Comparison of ENCODE assay signal across 21 cellular contexts in genomic region chr6:158569036-158569435, GRCh38. TPM values are rescaled to one million over a fixed set of nuclear protein-coding genes. Genes with fewer than 3 reads are reported as not detected.
DNase-seq lines count a peak whose midpoint lies in the region; ATAC-seq and TF ChIP-seq lines count a peak whose summit lies in the region.
"Had no signal": no experiment of that assay in that cellular context is flagged by ENCODE, and none has a peak within 500 bp of the region (broad histone marks: within the 10 kb centered on the region; RNA-seq: fewer than 3 reads in every experiment).

No MANE protein-coding gene starts in this region.

- H3K4me3 Mint-ChIP-seq in activated naive CD4-positive, alpha-beta T cell treated with anti-CD3 and anti-CD28 coated beads, Interleukin-2, amount 10 ng/mL, durations not matched to agents 7 days and 5 days: no peak overlapping the region
- no peak overlapping the region for H3K4me3 Mint-ChIP-seq in T-helper 17 cell
- H3K4me3 Mint-ChIP-seq in effector memory CD8-positive, alpha-beta T cell: peak overlapping the region; percentile 76 to 82
- H3K4me3 Mint-ChIP-seq in stimulated activated effector memory CD8-positive, alpha-beta T cell treated with anti-CD3 and anti-CD28 coated beads, Interleukin-12 subunit alpha, Interleukin-12 subunit beta, amount 100 ng/mL, for 72 hours: peak overlapping the region; percentile 64
- H3K4me3 Mint-ChIP-seq: activated B cell treated with CpG ODN at 0.5 μM for 24 hours, nephron had no signal

- H3K36me3 ChIP-seq in right atrium auricular region: no peaks in the 10 kb centered on the region
- H3K36me3 ChIP-seq: vagina had no signal

- peaks cover 0 to 9% of the 10 kb centered on the region in 2 donors for H3K4me1 ChIP-seq in right atrium auricular region

- H3K27ac Mint-ChIP-seq in activated naive CD4-positive, alpha-beta T cell treated with anti-CD3 and anti-CD28 coated beads, Interleukin-2, amount 10 ng/mL, durations not matched to agents 7 days and 5 days: peak overlapping the region; percentile 97
- peak overlapping the region; percentile 96 for H3K27ac Mint-ChIP-seq in T-helper 17 cell
- H3K27ac Mint-ChIP-seq in effector memory CD8-positive, alpha-beta T cell: peak overlapping the region; percentile 88 to 92
- H3K27ac Mint-ChIP-seq in stimulated activated effector memory CD8-positive, alpha-beta T cell treated with anti-CD3 and anti-CD28 coated beads, Interleukin-12 subunit alpha, Interleukin-12 subunit beta, amount 100 ng/mL, for 72 hours: peak overlapping the region; percentile 89
- H3K27ac Mint-ChIP-seq: activated B cell treated with CpG ODN at 0.5 μM for 24 hours, nephron had no signal

- H3K27me3 Mint-ChIP-seq in activated naive CD4-positive, alpha-beta T cell treated with anti-CD3 and anti-CD28 coated beads, Interleukin-2, amount 10 ng/mL, durations not matched to agents 7 days and 5 days: no peaks in the 10 kb centered on the region
- H3K27me3 Mint-ChIP-seq in T-helper 17 cell: no peaks in the 10 kb centered on the region
- H3K27me3 Mint-ChIP-seq in effector memory CD8-positive, alpha-beta T cell: no peaks in the 10 kb centered on the region
- H3K27me3 Mint-ChIP-seq: activated B cell treated with CpG ODN at 0.5 μM for 24 hours, progenitor cell of endocrine pancreas had no signal

- H3K27ac ChIP-seq in right atrium auricular region: no peak overlapping the region
- H3K27ac ChIP-seq: dorsolateral prefrontal cortex, thoracic aorta, vagina had no signal

- no peak overlapping the region for H3K4me3 ChIP-seq in right atrium auricular region
- H3K4me3 ChIP-seq: dorsolateral prefrontal cortex, thoracic aorta, vagina had no signal

- H3K9me3 ChIP-seq in T-helper 17 cell (ENCODE audit: control insufficient read depth, low read length, poor library complexity, severe bottlenecking) (no peaks in the 10 kb centered on the region), right atrium auricular region (no peaks in the 10 kb centered on the region)
- H3K9me3 ChIP-seq: SK-N-SH, thoracic aorta, vagina had no signal

- ATAC-seq in T-helper 17 cell: no peak
- ATAC-seq in effector memory CD8-positive, alpha-beta T cell (replicated peaks): no peak
- no peak for ATAC-seq in stimulated activated effector memory CD8-positive, alpha-beta T cell treated with anti-CD3 and anti-CD28 coated beads, Interleukin-12 subunit alpha, Interleukin-12 subunit beta, amount 100 ng/mL, for 72 hours
- ATAC-seq: left colon had no signal

- H3K4me1 Mint-ChIP-seq in activated naive CD4-positive, alpha-beta T cell treated with anti-CD3 and anti-CD28 coated beads, Interleukin-2, amount 10 ng/mL, durations not matched to agents 7 days and 5 days: peaks cover 75% of the 10 kb centered on the region
- H3K4me1 Mint-ChIP-seq in T-helper 17 cell: peaks cover 69% of the 10 kb centered on the region
- peaks cover 75 to 86% of the 10 kb centered on the region in 2 donors for H3K4me1 Mint-ChIP-seq in effector memory CD8-positive, alpha-beta T cell (ENCODE audit: low read depth in 2 of 2)
- H3K4me1 Mint-ChIP-seq in stimulated activated effector memory CD8-positive, alpha-beta T cell treated with anti-CD3 and anti-CD28 coated beads, Interleukin-12 subunit alpha, Interleukin-12 subunit beta, amount 100 ng/mL, for 72 hours: peaks cover 81% of the 10 kb centered on the region
- H3K4me1 Mint-ChIP-seq: nephron had no signal

- DNase-seq in activated naive CD4-positive, alpha-beta T cell treated with anti-CD3 and anti-CD28 coated beads, Interleukin-2, amount 10 ng/mL, durations not matched to agents 7 days and 5 days: no peak
- DNase-seq in activated naive CD4-positive, alpha-beta T cell (lab: John Stamatoyannopoulos, UW): no peak
- DNase-seq in T-helper 17 cell: no peak
- no peak for DNase-seq in effector memory CD8-positive, alpha-beta T cell
- DNase-seq in stimulated activated effector memory CD8-positive, alpha-beta T cell treated with anti-CD3 and anti-CD28 coated beads, Interleukin-12 subunit alpha, Interleukin-12 subunit beta, amount 100 ng/mL, for 72 hours (ENCODE audit: low spot score in 2 of 2): no peak
- DNase-seq in right atrium auricular region (ENCODE audit: low spot score): no peak
- DNase-seq in NCI-H2196 treated with DMSO at 0.1 percent for 48 hours (lab: John Stamatoyannopoulos, UW; ENCODE audit: unreplicated experiment): no peak
- DNase-seq in NCI-H128 (lab: John Stamatoyannopoulos, UW; ENCODE audit: unreplicated experiment): no peak
- DNase-seq: activated B cell treated with CpG ODN at 0.5 μM for 24 hours, activated gamma-delta T cell treated with Interleukin-2 at 50 U/mL for 16 hours, aorta, left colon, mesendoderm, NCI-H524, SK-N-SH, T-helper 9 cell had no signal

- TF ChIP-seq CTCF in right atrium auricular region (IDR thresholded peaks at IDR 0.05): no peak

- CTCF ChIA-PET in activated naive CD4-positive, alpha-beta T cell treated with anti-CD3 and anti-CD28 coated beads, Interleukin-2, amount 10 ng/mL, durations not matched to agents 7 days and 5 days (lab: Charles Lee): interaction anchor here (1.5 kb wide), 1 partner anchor 50 kb away, joined by 4 read pairs; no protein-coding TSS in a partner anchor

- H3K9me3 Mint-ChIP-seq in activated naive CD4-positive, alpha-beta T cell treated with anti-CD3 and anti-CD28 coated beads, Interleukin-2, amount 10 ng/mL, durations not matched to agents 7 days and 5 days: no peaks in the 10 kb centered on the region
- no peaks in the 10 kb centered on the region for H3K9me3 Mint-ChIP-seq in effector memory CD8-positive, alpha-beta T cell
- H3K9me3 Mint-ChIP-seq in stimulated activated effector memory CD8-positive, alpha-beta T cell treated with anti-CD3 and anti-CD28 coated beads, Interleukin-12 subunit alpha, Interleukin-12 subunit beta, amount 100 ng/mL, for 72 hours: no peaks in the 10 kb centered on the region
- H3K9me3 Mint-ChIP-seq: activated B cell treated with CpG ODN at 0.5 μM for 24 hours, nephron had no signal

- H3K27me3 ChIP-seq in right atrium auricular region: no peaks in the 10 kb centered on the region
- H3K27me3 ChIP-seq: dorsolateral prefrontal cortex, vagina had no signal

- peaks cover 58% of the 10 kb centered on the region for H3K36me3 Mint-ChIP-seq in activated naive CD4-positive, alpha-beta T cell treated with anti-CD3 and anti-CD28 coated beads, Interleukin-2, amount 10 ng/mL, durations not matched to agents 7 days and 5 days
- H3K36me3 Mint-ChIP-seq in T-helper 17 cell (ENCODE audit: low read depth): peaks cover 7% of the 10 kb centered on the region
- peaks cover 53% of the 10 kb centered on the region for H3K36me3 Mint-ChIP-seq in effector memory CD8-positive, alpha-beta T cell (ENCODE audit: insufficient read depth)
- peaks cover 45% of the 10 kb centered on the region for H3K36me3 Mint-ChIP-seq in stimulated activated effector memory CD8-positive, alpha-beta T cell treated with anti-CD3 and anti-CD28 coated beads, Interleukin-12 subunit alpha, Interleukin-12 subunit beta, amount 100 ng/mL, for 72 hours

RNA-seq across cellular contexts. Expression of gene TMEM181, which starts 9.1 kb away (rescaled TPM):
- total RNA-seq in T-helper 17 cell (10 to 100 TPM; 17.6 to 20.4 TPM), right atrium auricular region (10 to 100 TPM; 13.9 to 14.4 TPM)

Comparison
In these comparisons a context has a peak if more than half of its experiments do, and no peak if none do; other contexts are left out.
1. H3K4me3 Mint-ChIP-seq: peak in effector memory CD8-positive, alpha-beta T cell (2 of 2) and stimulated activated effector memory CD8-positive, alpha-beta T cell treated with anti-CD3 and anti-CD28 coated beads, Interleukin-12 subunit alpha, Interleukin-12 subunit beta, amount 100 ng/mL, for 72 hours (single experiment); none in activated naive CD4-positive, alpha-beta T cell treated with anti-CD3 and anti-CD28 coated beads, Interleukin-2, amount 10 ng/mL, durations not matched to agents 7 days and 5 days (single experiment) and T-helper 17 cell (single experiment).
2. Peak in every context shown above with its lines, with median percentiles within 50 percentile points of each other: H3K27ac Mint-ChIP-seq.